In the genomic region with DNA sequence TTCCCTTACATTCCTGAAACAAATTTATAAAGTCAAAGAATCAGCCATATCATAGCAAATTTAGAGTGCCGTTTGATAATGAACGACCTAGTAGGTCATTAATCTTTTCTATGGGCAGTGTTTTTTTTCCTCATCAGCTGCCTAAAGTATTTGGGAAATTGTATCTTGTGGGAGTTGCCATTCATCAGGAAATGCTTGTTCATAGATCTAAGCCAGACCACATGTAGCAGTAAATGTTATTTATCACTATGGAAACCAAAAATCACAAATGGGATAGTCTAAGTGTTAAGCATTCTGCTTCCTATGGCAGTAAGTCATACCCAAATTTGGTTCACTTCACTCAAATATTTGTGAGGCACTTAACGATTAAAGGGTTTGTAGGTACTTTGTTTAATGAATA, we compare ENCODE assay signal across 16 cellular contexts. TPM values are rescaled to one million over a fixed set of nuclear protein-coding genes. Genes with fewer than 3 reads are reported as not detected.
A peak's percentile ranks its signal among the peaks of the same experiment; 100 is the strongest.
DNase-seq lines count a peak whose midpoint lies in the region; ATAC-seq, FAIRE-seq and TF ChIP-seq lines count a peak whose summit lies in the region.
"Had no signal": no experiment of that assay in that cellular context is flagged by ENCODE, and none has a peak within 500 bp of the region (broad histone marks: within the 10 kb centered on the region; RNA-seq: fewer than 3 reads in every experiment).

No MANE protein-coding gene starts in this region.

- H3K9me3 ChIP-seq in HepG2 (ENCODE audit: low read length): no peaks in the 10 kb centered on the region
- H3K9me3 ChIP-seq in right lobe of liver: no peaks in the 10 kb centered on the region
- H3K9me3 ChIP-seq in left ventricle myocardium inferior (replicated peaks): no peaks in the 10 kb centered on the region
- H3K9me3 ChIP-seq: tibial artery had no signal

- H3K27me3 ChIP-seq in HepG2 (ENCODE audit: control insufficient read depth in 1 of 2, insufficient read depth in 2 of 2, low read length in 2 of 2) (no peaks in the 10 kb centered on the region), right lobe of liver (no peaks in the 10 kb centered on the region), left ventricle myocardium inferior (ENCODE audit: low read depth) (no peaks in the 10 kb centered on the region)
- H3K27me3 ChIP-seq: hepatocyte, tibial artery had no signal

- no peak for TF ChIP-seq CTCF in HepG2 (CRISPR knock-in tag; IDR thresholded peaks at IDR 0.05)
- TF ChIP-seq CTCF in right lobe of liver (IDR thresholded peaks at IDR 0.05): no peak
- TF ChIP-seq CTCF in left ventricle myocardium inferior (IDR thresholded peaks at IDR 0.05; ENCODE audit: borderline replicate concordance): no peak
- no peak for TF ChIP-seq CTCF in type B pancreatic cell (conservative IDR thresholded peaks at IDR 0.05)
- no peak for TF ChIP-seq CTCF in GM10248 (IDR thresholded peaks at IDR 0.05; ENCODE audit: control extremely low read depth, extremely low read depth, low read depth, missing control alignments)

- H3K9ac ChIP-seq in HepG2 (ENCODE audit: insufficient read depth, low read depth, low read length): no peak overlapping the region

- H3K4me1 ChIP-seq in HepG2 (ENCODE audit: insufficient read depth, low read length): peaks cover 36% of the 10 kb centered on the region
- peaks cover 0 to 21% (median 4%) of the 10 kb centered on the region in 4 donors for H3K4me1 ChIP-seq in right lobe of liver
- H3K4me1 ChIP-seq in left ventricle myocardium inferior: peaks cover 68% of the 10 kb centered on the region
- H3K4me1 ChIP-seq: tibial artery had no signal

- DNase-seq in HepG2 (ENCODE audit: low spot score) (no peak), right lobe of liver (no peak), amniotic epithelial cell (ENCODE audit: low read depth) (peak; percentile 74), left ventricle myocardium inferior (no peak), type B pancreatic cell (ENCODE audit: extremely low spot score, unreplicated experiment) (no peak), NCI-H524 treated with DMSO at 0.1 percent for 48 hours (lab: John Stamatoyannopoulos, UW) (no peak), GM10248 (ENCODE audit: extremely low spot score) (no peak), NCI-H446 treated with DMSO at 0.1 percent for 48 hours (lab: John Stamatoyannopoulos, UW) (no peak)
- DNase-seq: activated CD4-positive, alpha-beta T cell treated with anti-CD3 and anti-CD28 coated beads, Interleukin-2, amount 50 U/mL, for 4 hours; aorta; NCI-H1048; stimulated activated CD4-positive, alpha-beta T cell treated with anti-CD3 and anti-CD28 coated beads, Interleukin-4, amount 100 ng/mL, for 4 hours; tibial artery had no signal

- 98% methylated on average over 3 of the region's 3 CpGs for WGBS in HepG2 (ENCODE audit: low lambda C conversion rate)
- 45% methylated on average over 3 of the region's 3 CpGs for WGBS in right lobe of liver (ENCODE audit: insufficient coverage, low coverage, low lambda C conversion rate, missing lambda C conversion rate)

- in situ Hi-C loops in HepG2 (cut with HindIII; ENCODE audit: extremely low pct_ligation_motif_present, low pct_unique_long_range_greater_than_20kb): no loop called here

- POLR2A ChIA-PET in HepG2 (lab: Yijun Ruan, JAX): no interaction called here
- POLR2A ChIA-PET in GM10248 (lab: Yijun Ruan, JAX): no interaction called here

- no peak for FAIRE-seq in HepG2 (lab: Jason Lieb, UNC)

- intact Hi-C loops in HepG2 (cut with micrococcal nuclease; ENCODE audit: unreplicated experiment): loop anchor here (5.0 kb wide), 2 partner anchors 34 to 51 kb away; a partner anchor contains a TSS
- intact Hi-C loops in right lobe of liver (cut with DNase I): no loop called here
- intact Hi-C loops in left ventricle myocardium inferior (cut with micrococcal nuclease): no loop called here

- H3K9me3 Mint-ChIP-seq in type B pancreatic cell: no peaks in the 10 kb centered on the region
- H3K9me3 Mint-ChIP-seq: neural crest cell had no signal

- no peaks in the 10 kb centered on the region for H3K27me3 Mint-ChIP-seq in type B pancreatic cell

- peaks cover 4 to 19% of the 10 kb centered on the region in 2 experiments; a peak in 4 of 5 replicates for H3K36me3 ChIP-seq in HepG2 (replicated peaks in 1 of 2; ENCODE audit: control insufficient read depth in 1 of 2, insufficient read depth in 2 of 2, low read length in 2 of 2)
- peaks cover 0 to 9% (median 0%) of the 10 kb centered on the region in 4 donors for H3K36me3 ChIP-seq in right lobe of liver
- peaks cover 12% of the 10 kb centered on the region for H3K36me3 ChIP-seq in left ventricle myocardium inferior

- H3K27ac ChIP-seq in HepG2 (ENCODE audit: extremely low read length, insufficient read depth, low read length) (peak overlapping the region; percentile 24), right lobe of liver (no peak overlapping the region), left ventricle myocardium inferior (replicated peaks) (peak overlapping the region; percentile 68)
- H3K27ac ChIP-seq: hepatocyte, tibial artery had no signal

- H3K4me2 ChIP-seq in HepG2 (ENCODE audit: low read depth, low read length): no peak overlapping the region
- H3K4me2 ChIP-seq: hepatocyte had no signal

- no peak for TF ChIP-seq RAD21 in HepG2 (CRISPR knock-in tag; IDR thresholded peaks at IDR 0.05)

- peaks cover 26% of the 10 kb centered on the region for H3K36me3 Mint-ChIP-seq in type B pancreatic cell

- H3K4me3 Mint-ChIP-seq in type B pancreatic cell: peak overlapping the region; percentile 26
- H3K4me3 Mint-ChIP-seq: neural crest cell had no signal

- peaks cover 47% of the 10 kb centered on the region for H3K79me2 ChIP-seq in HepG2 (ENCODE audit: insufficient read depth, low read length)

- H2AFZ ChIP-seq in HepG2 (ENCODE audit: low read length): no peak overlapping the region
- H2AFZ ChIP-seq: hepatocyte had no signal

- CTCF ChIA-PET in HepG2 (lab: Yijun Ruan, JAX; ENCODE audit: low intra/inter-chr PET ratio, low total read pairs) (no interaction called here), GM10248 (lab: Yijun Ruan, JAX) (interaction anchor here (1.0 to 1.4 kb wide), 2 partner anchors 35 to 51 kb away, joined by 3 read pairs; no protein-coding TSS in a partner anchor)

- peak overlapping the region; percentile 67 for H3K27ac Mint-ChIP-seq in type B pancreatic cell

- H4K20me1 ChIP-seq in HepG2 (ENCODE audit: insufficient read depth, low read length): no peaks in the 10 kb centered on the region; the same call in 1 of the 2 replicates

- TF ChIP-seq EP300 in HepG2 (IDR thresholded peaks at IDR 0.05; ENCODE audit: low read depth in 2 of 2, low read length in 2 of 2) (no peak), HepG2 (CRISPR knock-in tag; IDR thresholded peaks at IDR 0.05; ENCODE audit: borderline replicate concordance) (no peak)

- TF ChIP-seq POLR2A in HepG2 (IDR thresholded peaks at IDR 0.05; ENCODE audit: insufficient read depth in 1 of 2, low read depth in 2 of 2, low read length in 2 of 2): no peak
- no peak for TF ChIP-seq POLR2A in right lobe of liver (IDR thresholded peaks at IDR 0.05)

- ATAC-seq in HepG2 (no peak), right lobe of liver (no peak)
- ATAC-seq: Panc1 had no signal

- H3K4me3 ChIP-seq in HepG2 (replicated peaks in 1 of 3; ENCODE audit: insufficient read depth in 1 of 3, low read depth in 2 of 3, low read length in 3 of 3) (no peak overlapping the region), right lobe of liver (no peak overlapping the region), left ventricle myocardium inferior (no peak overlapping the region)
- H3K4me3 ChIP-seq: hepatocyte, tibial artery had no signal

- H3K4me1 Mint-ChIP-seq in type B pancreatic cell (ENCODE audit: unreplicated experiment): peaks cover 11% of the 10 kb centered on the region

- no TSS peak for BruUV-seq in HepG2 (replicated peaks; lab: Mats Ljungman, UMichigan)

TF ChIP-seq in HepG2, 621 proteins besides CTCF, POLR2A, EP300 and RAD21 (continues in another document):
- TF ChIP-seq FOXK1 (CRISPR knock-in tag; IDR thresholded peaks at IDR 0.05; ENCODE audit: borderline replicate concordance, low read depth) (no peak), STAG1 (CRISPR knock-in tag; IDR thresholded peaks at IDR 0.05) (no peak), POLR2AphosphoS5 (IDR thresholded peaks at IDR 0.05; ENCODE audit: low read depth, low read length) (no peak), MZF1 (CRISPR knock-in tag; IDR thresholded peaks at IDR 0.05; ENCODE audit: borderline replicate concordance) (no peak)

RNA-seq across cellular contexts. Expression of a gene that starts 52.9 kb away (rescaled TPM):
- total RNA-seq in HepG2 (2016; rRNA removed; fragmentation: Illumina TruSeq; extraction: Trizol) (44.6 and 45.5 TPM in 2 replicates), right lobe of liver (10 to 100 TPM; 11.5 to 22.1 (median 19.3) TPM), left ventricle myocardium inferior (6.4 TPM), type B pancreatic cell (ENCODE audit: low replicate concordance) (31.1 and 31.9 TPM in 2 replicates)
- 8.5 and 9.3 TPM in 2 replicates for total RNA-seq in HepG2 (2016; cell fraction: cytosol; rRNA removed; fragmentation: Illumina TruSeq; extraction: Trizol; ENCODE audit: low read depth)
- 43.8 and 46.2 TPM in 2 replicates for total RNA-seq in HepG2 (2016; cell fraction: insoluble cytoplasmic fraction; rRNA removed; fragmentation: Illumina TruSeq; extraction: Trizol)
- total RNA-seq in HepG2 (2016; cell fraction: membrane; rRNA removed; fragmentation: Illumina TruSeq; extraction: Trizol): 33.3 and 37.9 TPM in 2 replicates
- total RNA-seq in HepG2 (2016; cell fraction: nucleus; rRNA removed; fragmentation: Illumina TruSeq; extraction: Trizol): 43.7 and 45.6 TPM in 2 replicates
- 29.9 and 30.0 TPM in 2 replicates for polyA plus RNA-seq in HepG2 (2011; rRNA removed)
- polyA plus RNA-seq in HepG2 (2011; cell fraction: cytosol; rRNA removed): 27.1 and 30.0 TPM in 2 replicates
- polyA plus RNA-seq in HepG2 (2011; cell fraction: nucleus; rRNA removed): 29.5 and 30.7 TPM in 2 replicates
- polyA plus RNA-seq in HepG2 (2012): 26.8 and 28.6 TPM in 2 replicates
- 5.8 and 5.9 TPM in 2 replicates for polyA plus RNA-seq in HepG2 (2016; cell fraction: cytosol; fragmentation: Illumina TruSeq; extraction: Trizol; ENCODE audit: low read depth)
- polyA plus RNA-seq in HepG2 (2016; cell fraction: insoluble cytoplasmic fraction; fragmentation: Illumina TruSeq; extraction: Trizol; ENCODE audit: low read depth): 47.0 and 48.7 TPM in 2 replicates
- 20.5 and 21.4 TPM in 2 replicates for polyA plus RNA-seq in HepG2 (2016; cell fraction: membrane; fragmentation: Illumina TruSeq; extraction: Trizol; ENCODE audit: low read depth)
- 53.9 and 57.1 TPM in 2 replicates for polyA plus RNA-seq in HepG2 (2016; cell fraction: nucleus; fragmentation: Illumina TruSeq; extraction: Trizol; ENCODE audit: insufficient read depth, low read depth)
- 65.8 and 107 TPM in 2 replicates for polyA minus RNA-seq in HepG2 (2011; rRNA and poly(A)+ RNA removed; ENCODE audit: low replicate concordance)
- 26.6 and 33.6 TPM in 2 replicates for polyA minus RNA-seq in HepG2 (2011; cell fraction: cytosol; rRNA and poly(A)+ RNA removed)
- polyA minus RNA-seq in HepG2 (2011; cell fraction: nucleus; rRNA and poly(A)+ RNA removed): 44.2 and 52.0 TPM in 2 replicates

Comparison
In these comparisons a context has a peak if more than half of its experiments do, and no peak if none do; other contexts are left out.
1. H3K27ac ChIP-seq: peak in HepG2 (single experiment) and left ventricle myocardium inferior (single experiment); none in right lobe of liver (0 of 3).